Comparison of ENCODE assay signal across 26 cellular contexts in genomic region chr12:56324196-56324595, GRCh38. TPM values are rescaled to one million over a fixed set of nuclear protein-coding genes. Genes with fewer than 3 reads are reported as not detected.
"Had no signal": no experiment of that assay in that cellular context is flagged by ENCODE, and none has a peak within 500 bp of the region (broad histone marks: within the 10 kb centered on the region; RNA-seq: fewer than 3 reads in every experiment).

No MANE protein-coding gene starts in this region.

- H3K27ac ChIP-seq: breast epithelium, KMS-11, Peyer's patch, RWPE1, SJCRH30 had no signal

- H3K27ac Mint-ChIP-seq: activated CD8-positive, alpha-beta T cell treated with anti-CD3 and anti-CD28 coated beads for 36 hours; activated naive CD8-positive, alpha-beta T cell treated with anti-CD3 and anti-CD28 coated beads for 36 hours; activated T-helper 1 cell treated with anti-CD3 and anti-CD28 coated beads, Interleukin-12 subunit alpha, Interleukin-12 subunit beta, Interleukin-2, Interleukin-4 antibody, amounts not matched to agents 30 ng/mL and 10 ng/mL and 1 ng/mL, durations not matched to agents 14 hours and 24 hours and 36 hours; IgD-negative memory B cell had no signal

- H3K4me3 ChIP-seq: breast epithelium, Peyer's patch, SJCRH30 had no signal

- H3K27me3 Mint-ChIP-seq: activated CD8-positive, alpha-beta T cell treated with anti-CD3 and anti-CD28 coated beads for 36 hours; activated naive CD8-positive, alpha-beta T cell treated with anti-CD3 and anti-CD28 coated beads for 36 hours; IgD-negative memory B cell had no signal

- H3K9ac ChIP-seq: KMS-11, SK-N-SH had no signal

- H3K4me1 ChIP-seq: breast epithelium, Peyer's patch, SJCRH30 had no signal

- H3K9me3 Mint-ChIP-seq: activated CD8-positive, alpha-beta T cell treated with anti-CD3 and anti-CD28 coated beads for 36 hours; activated naive CD8-positive, alpha-beta T cell treated with anti-CD3 and anti-CD28 coated beads for 36 hours; activated T-helper 1 cell treated with anti-CD3 and anti-CD28 coated beads, Interleukin-12 subunit alpha, Interleukin-12 subunit beta, Interleukin-2, Interleukin-4 antibody, amounts not matched to agents 30 ng/mL and 10 ng/mL and 1 ng/mL, durations not matched to agents 14 hours and 24 hours and 36 hours; IgD-negative memory B cell had no signal

- H3K9me3 ChIP-seq: breast epithelium, Peyer's patch, SJCRH30, SK-N-SH had no signal

- H3K4me1 Mint-ChIP-seq: activated naive CD8-positive, alpha-beta T cell treated with anti-CD3 and anti-CD28 coated beads for 36 hours had no signal

- H3K27me3 ChIP-seq: breast epithelium, Peyer's patch, SJCRH30 had no signal

- DNase-seq: activated CD4-positive, alpha-beta T cell treated with anti-CD3 and anti-CD28 coated beads for 4 hours; activated CD8-positive, alpha-beta memory T cell treated with anti-CD3 and anti-CD28 coated beads, Interleukin-2, amount 50 U/mL, for 4 hours; activated CD8-positive, alpha-beta T cell treated with anti-CD3 and anti-CD28 coated beads for 36 hours; activated effector memory CD4-positive, alpha-beta T cell treated with anti-CD3 and anti-CD28 coated beads, Interleukin-2, amount 50 U/mL, for 16 hours; activated naive CD4-positive, alpha-beta T cell treated with Interleukin-2 at 50 U/mL for 16 hours; activated naive CD8-positive, alpha-beta T cell treated with anti-CD3 and anti-CD28 coated beads for 36 hours; aorta; caudate nucleus; MV-4-11; NCI-H1105; NCI-H1436 treated with DMSO at 0.1 percent for 48 hours; NCI-H187; NCI-H2081; NCI-H446; NCI-H524; Peyer's patch; Right ventricle myocardium superior; SJCRH30; SK-N-SH; SW 1271 had no signal

- H3K4me2 ChIP-seq: KMS-11, SK-N-SH had no signal

- ATAC-seq: activated CD4-positive, CD25-positive, alpha-beta regulatory T cell treated with anti-CD3 and anti-CD28 coated beads, Interleukin-2, amount 50 U/mL, for 24 hours; activated CD8-positive, alpha-beta T cell treated with anti-CD3 and anti-CD28 coated beads for 36 hours had no signal

- H3K4me3 Mint-ChIP-seq: activated CD8-positive, alpha-beta T cell treated with anti-CD3 and anti-CD28 coated beads for 36 hours; activated naive CD8-positive, alpha-beta T cell treated with anti-CD3 and anti-CD28 coated beads for 36 hours; activated T-helper 1 cell treated with anti-CD3 and anti-CD28 coated beads, Interleukin-12 subunit alpha, Interleukin-12 subunit beta, Interleukin-2, Interleukin-4 antibody, amounts not matched to agents 30 ng/mL and 10 ng/mL and 1 ng/mL, durations not matched to agents 14 hours and 24 hours and 36 hours; IgD-negative memory B cell had no signal

RNA-seq across cellular contexts. Expression of gene IL23A, which starts 14.5 kb away (rescaled TPM):
- total RNA-seq: Right ventricle myocardium superior, SJCRH30 had no signal
- polyA plus RNA-seq: aorta had no signal
